Comparison of ENCODE assay signal across 24 cellular contexts in genomic region chr9:128145536-128145935, GRCh38. TPM values are rescaled to one million over a fixed set of nuclear protein-coding genes. Genes with fewer than 3 reads are reported as not detected.
DNase-seq lines count a peak whose midpoint lies in the region; ATAC-seq and TF ChIP-seq lines count a peak whose summit lies in the region.
"Had no signal": no experiment of that assay in that cellular context is flagged by ENCODE, and none has a peak within 500 bp of the region (broad histone marks: within the 10 kb centered on the region; RNA-seq: fewer than 3 reads in every experiment).

No MANE protein-coding gene starts in this region.

- CTCF ChIA-PET in RWPE1 (lab: Yijun Ruan, JAX), result interaction anchor here (0.6 to 1.1 kb wide), 3 partner anchors 9 to 28 kb away, joined by 4 to 8 read pairs (median 4); no protein-coding TSS in a partner anchor

- no peak overlapping the region for H3K4me2 ChIP-seq in osteoblast (ENCODE audit: insufficient read depth, low read length)
- H3K4me2 ChIP-seq: smooth muscle cell had no signal

- H3K4me3 ChIP-seq in osteoblast (ENCODE audit: insufficient read depth, low read length), result no peak overlapping the region
- H3K4me3 ChIP-seq in endodermal cell (ENCODE audit: low read length), result no peak overlapping the region
- H3K4me3 ChIP-seq: adrenal gland, HAP-1, heart left ventricle, K562, smooth muscle cell, tibial artery had no signal

- no peak for ATAC-seq in GM21717 (IDR thresholded peaks at IDR 0.05; ENCODE audit: unreplicated experiment)
- ATAC-seq: activated CD8-positive, alpha-beta T cell treated with anti-CD3 and anti-CD28 coated beads for 36 hours; heart left ventricle; K562; stimulated activated naive CD8-positive, alpha-beta T cell treated with anti-CD3 and anti-CD28 coated beads, Interleukin-15, Interleukin-2, amounts not matched to agents 100 U/mL and 50 U/mL, for 24 hours had no signal

- no peaks in the 10 kb centered on the region for H3K9me3 ChIP-seq in osteoblast (ENCODE audit: low read depth, low read length)
- no peaks in the 10 kb centered on the region for H3K9me3 ChIP-seq in endodermal cell (ENCODE audit: control insufficient read depth, low read length)
- H3K9me3 ChIP-seq: adrenal gland, HAP-1, heart left ventricle, tibial artery had no signal

- no peaks in the 10 kb centered on the region for H4K20me1 ChIP-seq in osteoblast (ENCODE audit: insufficient read depth, low read length)

- no peaks in the 10 kb centered on the region for H3K36me3 ChIP-seq in osteoblast (ENCODE audit: insufficient read depth, low read length)
- no peaks in the 10 kb centered on the region for H3K36me3 ChIP-seq in endodermal cell (ENCODE audit: control insufficient read depth, insufficient read depth, low read length)
- H3K36me3 ChIP-seq: adrenal gland, HAP-1, heart left ventricle, tibial artery had no signal

- H3K4me1 ChIP-seq in osteoblast (ENCODE audit: insufficient read depth, low read length) (no peaks in the 10 kb centered on the region), endodermal cell (ENCODE audit: control insufficient read depth, insufficient read depth, low read length) (no peaks in the 10 kb centered on the region)
- H3K4me1 ChIP-seq: HAP-1 had no signal

- no peak overlapping the region for H3K9ac ChIP-seq in endodermal cell (ENCODE audit: extremely low read depth, low read length, poor library complexity, severe bottlenecking)

- TF ChIP-seq CTCF in CD14-positive monocyte (IDR thresholded peaks at IDR 0.05) (no peak), RWPE1 (conservative IDR thresholded peaks at IDR 0.05; ENCODE audit: low read depth) (no peak), glutamatergic neuron (IDR thresholded peaks at IDR 0.05; ENCODE audit: partially characterized antibody, unreplicated experiment) (no peak), osteoblast (IDR thresholded peaks at IDR 0.05; ENCODE audit: extremely low read depth, low read depth, low read length) (no peak), endodermal cell (conservative IDR thresholded peaks at IDR 0.05) (no peak)

- peaks cover 14% of the 10 kb centered on the region for H3K4me1 Mint-ChIP-seq in CD14-positive monocyte
- H3K4me1 Mint-ChIP-seq in glutamatergic neuron (ENCODE audit: low read depth, unreplicated experiment), result peaks cover 5% of the 10 kb centered on the region
- no peaks in the 10 kb centered on the region for H3K4me1 Mint-ChIP-seq in endodermal cell

- H3K36me3 Mint-ChIP-seq in CD14-positive monocyte (no peaks in the 10 kb centered on the region), glutamatergic neuron (ENCODE audit: unreplicated experiment) (no peaks in the 10 kb centered on the region), endodermal cell (ENCODE audit: low read depth) (no peaks in the 10 kb centered on the region)

- peak; percentile 38 for DNase-seq in CD14-positive monocyte (ENCODE audit: low spot score)
- peak; percentile 81 for DNase-seq in RWPE1 (ENCODE audit: low spot score)
- DNase-seq in glutamatergic neuron, result peak; percentile 9
- DNase-seq in osteoblast (ENCODE audit: insufficient read length, low spot score, missing footprints), result peak; percentile 29
- DNase-seq in endodermal cell, result no peak
- no peak for DNase-seq in anterior cingulate cortex (lab: John Stamatoyannopoulos, UW)
- DNase-seq in NCI-H526 (lab: John Stamatoyannopoulos, UW), result no peak
- DNase-seq: activated CD8-positive, alpha-beta T cell treated with anti-CD3 and anti-CD28 coated beads for 36 hours; activated T-cell treated with anti-CD3 and anti-CD28 coated beads for 4 hours; cortex of kidney; NCI-H146; NCI-H2171 treated with DMSO at 0.1 percent for 48 hours; NCI-H524 treated with DMSO at 0.1 percent for 48 hours; RPMI8226; stimulated activated CD4-positive, alpha-beta T cell treated with anti-CD3 and anti-CD28 coated beads, Interleukin-4, amount 100 ng/mL, for 1 hour; stimulated activated naive CD8-positive, alpha-beta T cell treated with anti-CD3 and anti-CD28 coated beads, Interleukin-15, Interleukin-2, amounts not matched to agents 100 U/mL and 50 U/mL, for 24 hours; tibial artery had no signal

- H3K79me2 ChIP-seq in osteoblast (ENCODE audit: insufficient read depth, low read length), result no peaks in the 10 kb centered on the region

- H3K27me3 Mint-ChIP-seq in CD14-positive monocyte (ENCODE audit: low read depth in 3 of 3), result peaks cover 0 to 12% (median 2%) of the 10 kb centered on the region in 3 donors
- H3K27me3 Mint-ChIP-seq in glutamatergic neuron (ENCODE audit: unreplicated experiment), result peaks cover 8% of the 10 kb centered on the region
- peaks cover 4% of the 10 kb centered on the region for H3K27me3 Mint-ChIP-seq in endodermal cell (ENCODE audit: insufficient read depth)
- H3K27me3 Mint-ChIP-seq: activated CD8-positive, alpha-beta T cell treated with anti-CD3 and anti-CD28 coated beads for 36 hours had no signal

- H3K27me3 ChIP-seq in osteoblast (ENCODE audit: insufficient read depth, low read length), result peaks cover 5% of the 10 kb centered on the region
- H3K27me3 ChIP-seq in endodermal cell (ENCODE audit: control insufficient read depth, insufficient read depth, low read length, poor library complexity, severe bottlenecking), result no peaks in the 10 kb centered on the region
- H3K27me3 ChIP-seq: adrenal gland, heart left ventricle, tibial artery had no signal

- H3K27ac Mint-ChIP-seq in CD14-positive monocyte (no peak overlapping the region), glutamatergic neuron (ENCODE audit: unreplicated experiment) (no peak overlapping the region), endodermal cell (no peak overlapping the region)
- H3K27ac Mint-ChIP-seq: activated CD8-positive, alpha-beta T cell treated with anti-CD3 and anti-CD28 coated beads for 36 hours had no signal

- H3K4me3 Mint-ChIP-seq in CD14-positive monocyte, result no peak overlapping the region
- no peak overlapping the region for H3K4me3 Mint-ChIP-seq in glutamatergic neuron (ENCODE audit: unreplicated experiment)
- H3K4me3 Mint-ChIP-seq in endodermal cell, result no peak overlapping the region
- H3K4me3 Mint-ChIP-seq: activated CD8-positive, alpha-beta T cell treated with anti-CD3 and anti-CD28 coated beads for 36 hours had no signal

- WGBS in endodermal cell (ENCODE audit: insufficient coverage in 1 of 2, insufficient read length in 1 of 2), 2 experiments, result 71 to 81% methylated on average over 6 to 8 of the region's 8 CpGs

- H3K27ac ChIP-seq in RWPE1, result no peak overlapping the region
- H3K27ac ChIP-seq in osteoblast (ENCODE audit: low read depth, low read length), result no peak overlapping the region
- H3K27ac ChIP-seq in endodermal cell (ENCODE audit: low read depth, low read length), result no peak overlapping the region
- H3K27ac ChIP-seq: adrenal gland, heart left ventricle, tibial artery had no signal

- POLR2A ChIA-PET in RWPE1 (lab: Yijun Ruan, JAX; ENCODE audit: low non-redundant PET), result interaction anchor here (0.7 to 1.3 kb wide), 3 partner anchors 14 to 17 kb away, joined by 3 to 5 read pairs (median 5); partner anchors contain the start of gene BBLN

- intact Hi-C loops in CD14-positive monocyte (cut with micrococcal nuclease), result no loop called here

- H2AFZ ChIP-seq in osteoblast (ENCODE audit: low read length), result no peak overlapping the region

- H3K9me3 Mint-ChIP-seq in CD14-positive monocyte (no peaks in the 10 kb centered on the region), glutamatergic neuron (ENCODE audit: unreplicated experiment) (peaks cover 10% of the 10 kb centered on the region), endodermal cell (no peaks in the 10 kb centered on the region)
- H3K9me3 Mint-ChIP-seq: activated CD8-positive, alpha-beta T cell treated with anti-CD3 and anti-CD28 coated beads for 36 hours had no signal

RNA-seq across cellular contexts. Expression of gene LCN2, which starts 3.7 kb away (rescaled TPM):
- polyA plus RNA-seq in CD14-positive monocyte, result under 1 TPM in 1 of 2 donors, not detected in 1; 0.83 TPM
- total RNA-seq in glutamatergic neuron (ENCODE audit: unreplicated experiment) (not detected), osteoblast (not detected in 2 replicates), endodermal cell (not detected)
- not detected for polyA plus RNA-seq in endodermal cell (2013, experiment 1 of 2)
- not detected for polyA plus RNA-seq in endodermal cell (2013, experiment 2 of 2)
- total RNA-seq: activated CD8-positive, alpha-beta T cell treated with anti-CD3 and anti-CD28 coated beads for 36 hours; smooth muscle cell had no signal
- polyA plus RNA-seq: BJ, smooth muscle cell had no signal

RNA-seq across cellular contexts. Expression of gene BBLN, which starts 14.5 kb away (rescaled TPM):
- 10 to 100 TPM; 51.5 to 54.5 TPM for polyA plus RNA-seq in CD14-positive monocyte
- 147 TPM for total RNA-seq in glutamatergic neuron (ENCODE audit: unreplicated experiment)
- 24.5 and 33.3 TPM in 2 replicates for total RNA-seq in osteoblast
- total RNA-seq in endodermal cell, result 10 to 100 TPM; 65.7 to 82.1 TPM
- 105 TPM for polyA plus RNA-seq in endodermal cell (2013, experiment 1 of 2)
- 99.0 TPM for polyA plus RNA-seq in endodermal cell (2013, experiment 2 of 2)

RNA-seq across cellular contexts. Expression of gene PTGES2, which starts 18.0 kb away (rescaled TPM):
- polyA plus RNA-seq in CD14-positive monocyte, result 10 to 100 TPM; 42.0 to 49.4 TPM
- total RNA-seq in glutamatergic neuron (ENCODE audit: unreplicated experiment) (85.1 TPM), osteoblast (42.7 and 50.3 TPM in 2 replicates), endodermal cell (10 to 100 TPM; 73.5 to 84.5 TPM)
- polyA plus RNA-seq in endodermal cell (2013, experiment 1 of 2), result 36.7 TPM
- 33.1 TPM for polyA plus RNA-seq in endodermal cell (2013, experiment 2 of 2)

RNA-seq across cellular contexts. Expression of gene CIZ1, which starts 45.8 kb away (rescaled TPM):
- 1 to 10 TPM; 3.4 to 5.9 TPM for polyA plus RNA-seq in CD14-positive monocyte
- 174 TPM for total RNA-seq in glutamatergic neuron (ENCODE audit: unreplicated experiment)
- 33.7 and 40.1 TPM in 2 replicates for total RNA-seq in osteoblast
- total RNA-seq in endodermal cell, result 100 to 1,000 TPM; 115 to 117 TPM
- polyA plus RNA-seq in endodermal cell (2013, experiment 1 of 2), result 123 TPM
- polyA plus RNA-seq in endodermal cell (2013, experiment 2 of 2), result 111 TPM

RNA-seq across cellular contexts. Expression of gene DNM1, which starts 57.6 kb away (rescaled TPM):
- polyA plus RNA-seq in CD14-positive monocyte, result under 1 TPM; 0.05 to 0.56 TPM
- 276 TPM for total RNA-seq in glutamatergic neuron (ENCODE audit: unreplicated experiment)
- 3.6 and 6.5 TPM in 2 replicates for total RNA-seq in osteoblast
- 100 to 1,000 TPM in 1 of 2 donors, 10 to 100 TPM in 1; 55.8 to 147 TPM for total RNA-seq in endodermal cell
- 78.9 TPM for polyA plus RNA-seq in endodermal cell (2013, experiment 1 of 2)
- 83.8 TPM for polyA plus RNA-seq in endodermal cell (2013, experiment 2 of 2)

Comparison
In these comparisons a context has a peak if more than half of its experiments do, and no peak if none do; other contexts are left out.
1. DNase-seq: peak in CD14-positive monocyte (single experiment), RWPE1 (single experiment), glutamatergic neuron (single experiment) and osteoblast (single experiment); none in endodermal cell (single experiment), anterior cingulate cortex (0 of 58) and NCI-H526 (0 of 2).